1 cellular context compared by ENCODE assay signal in the genomic region with DNA sequence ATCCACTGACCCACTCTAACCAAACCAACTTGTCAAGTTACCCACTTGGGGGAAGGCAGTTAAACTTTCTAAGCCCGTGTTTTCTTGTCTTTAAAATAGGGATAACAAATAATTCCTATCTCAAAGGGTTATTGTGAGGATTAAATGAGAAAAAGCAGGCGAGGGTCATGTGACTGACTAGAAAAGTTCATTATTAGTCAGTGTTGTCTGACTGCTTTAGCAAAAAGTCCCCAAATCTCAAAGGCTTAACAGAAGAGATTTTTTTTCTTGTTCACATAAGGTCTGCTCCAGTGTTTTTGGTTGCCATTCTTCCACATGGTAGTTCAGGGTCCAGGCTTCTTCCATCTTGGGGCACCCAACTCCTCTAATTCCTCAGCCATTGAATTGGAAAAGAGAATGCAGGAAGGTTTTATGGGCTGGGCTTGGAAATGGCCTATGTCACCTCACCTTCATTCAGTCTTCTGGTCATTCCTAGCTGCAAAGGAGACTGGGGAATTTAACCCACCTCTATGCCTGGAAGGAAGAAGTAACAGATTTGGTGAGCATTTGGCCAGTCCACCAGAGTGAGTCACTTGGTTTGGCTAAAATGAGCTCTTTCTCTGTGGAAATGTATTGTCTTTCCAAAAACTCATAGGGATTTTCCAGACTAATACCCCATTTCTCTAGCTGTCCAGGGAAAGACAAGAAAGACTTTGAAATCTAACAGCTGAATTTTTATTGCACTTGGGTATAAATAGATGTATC.
TF ChIP-seq lines count a peak whose summit lies in the region.

No MANE protein-coding gene starts in this region.

TF ChIP-seq in K562, 482 proteins besides CTCF, POLR2A, EP300 and RAD21 (continued from another document):
- TF ChIP-seq MBD1 (CRISPR knock-in tag; IDR thresholded peaks at IDR 0.05) (no peak), GABPB2 (CRISPR knock-in tag; conservative IDR thresholded peaks at IDR 0.05) (no peak), TCF3 (CRISPR knock-in tag; IDR thresholded peaks at IDR 0.05) (no peak), SRSF7 (optimal IDR thresholded peaks at IDR 0.05; ENCODE audit: low read depth, low read length) (no peak)
- TF ChIP-seq, protein P1, sequence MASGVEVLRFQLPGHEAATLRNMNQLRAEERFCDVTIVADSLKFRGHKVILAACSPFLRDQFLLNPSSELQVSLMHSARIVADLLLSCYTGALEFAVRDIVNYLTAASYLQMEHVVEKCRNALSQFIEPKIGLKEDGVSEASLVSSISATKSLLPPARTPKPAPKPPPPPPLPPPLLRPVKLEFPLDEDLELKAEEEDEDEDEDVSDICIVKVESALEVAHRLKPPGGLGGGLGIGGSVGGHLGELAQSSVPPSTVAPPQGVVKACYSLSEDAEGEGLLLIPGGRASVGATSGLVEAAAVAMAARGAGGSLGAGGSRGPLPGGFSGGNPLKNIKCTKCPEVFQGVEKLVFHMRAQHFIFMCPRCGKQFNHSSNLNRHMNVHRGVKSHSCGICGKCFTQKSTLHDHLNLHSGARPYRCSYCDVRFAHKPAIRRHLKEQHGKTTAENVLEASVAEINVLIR (CRISPR knock-in tag; IDR thresholded peaks at IDR 0.05): no peak
